In the genomic region with DNA sequence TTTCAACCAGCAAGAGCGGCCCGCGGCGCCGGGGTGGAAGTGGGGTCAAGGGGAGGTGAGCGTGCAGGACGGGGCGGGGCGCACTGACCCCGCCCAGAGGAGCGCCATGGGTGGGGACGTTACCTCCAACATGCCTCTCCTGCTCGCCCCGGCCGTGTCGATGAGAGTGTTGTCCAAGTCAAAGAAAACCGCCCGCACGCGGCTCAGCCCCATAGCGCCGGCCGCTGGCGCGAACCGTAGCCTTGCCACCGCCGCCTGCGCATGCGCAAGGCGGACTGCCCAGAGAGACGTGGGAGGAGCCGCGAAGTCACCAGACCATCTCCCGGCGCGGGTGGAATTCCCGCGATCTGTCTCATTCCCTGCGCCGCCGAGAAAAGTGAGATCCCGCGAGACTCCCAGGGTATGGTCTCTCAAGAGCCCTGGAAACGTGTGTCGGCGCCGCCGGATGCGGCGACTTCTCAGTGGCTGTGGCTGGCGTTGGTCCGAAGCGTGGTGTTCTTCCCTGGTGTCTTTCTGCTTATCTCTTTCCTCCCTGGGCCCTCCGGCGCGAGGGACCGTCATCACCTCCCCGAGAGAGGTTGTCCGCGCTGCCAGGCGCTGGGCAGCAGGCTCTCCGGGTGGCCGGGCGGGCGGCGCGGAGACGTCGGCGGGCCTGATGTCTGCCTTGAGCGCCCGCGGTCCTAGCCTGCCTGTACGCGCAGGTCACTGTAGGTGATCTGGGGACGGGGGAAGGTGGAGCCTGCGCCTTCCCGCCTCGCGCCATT, we compare ENCODE assay signal across 8 cellular contexts. TPM values are rescaled to one million over a fixed set of nuclear protein-coding genes. Genes with fewer than 3 reads are reported as not detected.
DNase-seq lines count a peak whose midpoint lies in the region; ATAC-seq and TF ChIP-seq lines count a peak whose summit lies in the region.

A gene with protein sequence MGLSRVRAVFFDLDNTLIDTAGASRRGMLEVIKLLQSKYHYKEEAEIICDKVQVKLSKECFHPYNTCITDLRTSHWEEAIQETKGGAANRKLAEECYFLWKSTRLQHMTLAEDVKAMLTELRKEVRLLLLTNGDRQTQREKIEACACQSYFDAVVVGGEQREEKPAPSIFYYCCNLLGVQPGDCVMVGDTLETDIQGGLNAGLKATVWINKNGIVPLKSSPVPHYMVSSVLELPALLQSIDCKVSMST (minus strand): TSS at position 279 of the 764 bp plus-strand sequence. CDS start 66 bp downstream, at position 213.

- CTCF ChIA-PET in activated B cell treated with CpG ODN at 0.5 μM for 24 hours (lab: Charles Lee), result no interaction called here

- TF ChIP-seq CTCF in AG09319 (IDR thresholded peaks at IDR 0.05; ENCODE audit: low read depth, low read length), result peak; percentile 8
- no peak for TF ChIP-seq CTCF in activated B cell treated with CpG ODN at 0.5 μM for 24 hours (IDR thresholded peaks at IDR 0.05)

- peaks cover 9% of the 10 kb centered on the region for H3K36me3 Mint-ChIP-seq in activated B cell treated with CpG ODN at 0.5 μM for 24 hours (ENCODE audit: low read depth)

- POLR2A ChIA-PET in activated B cell treated with CpG ODN at 0.5 μM for 24 hours (lab: Charles Lee), result no interaction called here

- peak within 1 kb of the TSS; percentile 81 for H3K27ac ChIP-seq in caudate nucleus (ENCODE audit: low read depth, low read length)

- peak within 1 kb of the TSS; percentile 92 for H3K4me3 Mint-ChIP-seq in activated B cell treated with CpG ODN at 0.5 μM for 24 hours

- ATAC-seq in GM19023 (IDR thresholded peaks at IDR 0.05; ENCODE audit: unreplicated experiment) (peak; percentile 80), HG03196 (IDR thresholded peaks at IDR 0.05; ENCODE audit: unreplicated experiment) (peak; percentile 85), activated B cell treated with CpG ODN at 0.5 μM for 24 hours (ENCODE audit: low read depth) (peak; percentile 84)

- H3K27ac Mint-ChIP-seq in activated B cell treated with CpG ODN at 0.5 μM for 24 hours, result peak within 1 kb of the TSS; percentile 92

- intact Hi-C loops in activated B cell treated with CpG ODN at 0.5 μM for 24 hours (cut with micrococcal nuclease), result loop anchor here (1.0 to 5.0 kb wide), 11 partner anchors 39 to 631 kb away; partner anchors contain the start of genes ABHD12, ACSS1, APMAP and ENTPD6

- peaks cover 25% of the 10 kb centered on the region for H3K4me1 Mint-ChIP-seq in activated B cell treated with CpG ODN at 0.5 μM for 24 hours

- no peaks in the 10 kb centered on the region for H3K27me3 Mint-ChIP-seq in activated B cell treated with CpG ODN at 0.5 μM for 24 hours

- peak; percentile 96 for DNase-seq in AG09319 (ENCODE audit: extremely low read depth, low read depth)
- DNase-seq in NCI-H226, result peak; percentile 97
- DNase-seq in activated B cell treated with CpG ODN at 0.5 μM for 24 hours, result peak; percentile 88
- DNase-seq in caudate nucleus (lab: John Stamatoyannopoulos, UW), result peak; percentile 26 to 95 (median 88)
- DNase-seq in iris pigment epithelial cell (ENCODE audit: low read depth), result peak; percentile 98
- peak; percentile 83 to 89 for DNase-seq in stimulated activated CD4-positive, alpha-beta T cell treated with anti-CD3 and anti-CD28 coated beads, Interleukin-12 subunit alpha, Interleukin-12 subunit beta, amount 100 ng/mL, for 24 hours (ENCODE audit: low read depth in 2 of 2)

- H3K9me3 Mint-ChIP-seq in activated B cell treated with CpG ODN at 0.5 μM for 24 hours, result no peaks in the 10 kb centered on the region

RNA-seq across cellular contexts. Expression of the gene that starts here (rescaled TPM):
- 2.3 and 2.7 TPM in 2 replicates for total RNA-seq in activated B cell treated with CpG ODN at 0.5 μM for 24 hours

Comparison
In these comparisons a context has a peak if more than half of its experiments do, and no peak if none do; other contexts are left out.
1. Peak in every context shown above with its lines: DNase-seq, ATAC-seq and H3K27ac ChIP-seq.